16 cellular contexts compared by ENCODE assay signal in genomic region chrX:74250574-74250973, GRCh38. TPM values are rescaled to one million over a fixed set of nuclear protein-coding genes. Genes with fewer than 3 reads are reported as not detected.
A peak's percentile ranks its signal among the peaks of the same experiment; 100 is the strongest.
DNase-seq lines count a peak whose midpoint lies in the region; ATAC-seq, FAIRE-seq and TF ChIP-seq lines count a peak whose summit lies in the region.
"Had no signal": no experiment of that assay in that cellular context is flagged by ENCODE, and none has a peak within 500 bp of the region (broad histone marks: within the 10 kb centered on the region; RNA-seq: fewer than 3 reads in every experiment).

No MANE protein-coding gene starts in this region.

- H3K27me3 Mint-ChIP-seq in chondrocyte (ENCODE audit: low read depth) = no peaks in the 10 kb centered on the region
- H3K27me3 Mint-ChIP-seq in Caco-2 (ENCODE audit: insufficient read depth, unreplicated experiment) = no peaks in the 10 kb centered on the region
- H3K27me3 Mint-ChIP-seq: naive thymus-derived CD8-positive, alpha-beta T cell had no signal

- CTCF ChIA-PET in HepG2 (lab: Yijun Ruan, JAX; ENCODE audit: low intra/inter-chr PET ratio, low total read pairs) = no interaction called here
- CTCF ChIA-PET in Caco-2 (lab: Charles Lee) = interaction anchor here (0.6 kb wide), 1 partner anchor 16 kb away, joined by 3 read pairs; no protein-coding TSS in a partner anchor

- peak overlapping the region; percentile 22; the same call in 1 of the 2 replicates for H3K9ac ChIP-seq in HepG2 (ENCODE audit: insufficient read depth, low read depth, low read length)

- no peak overlapping the region for H3K4me3 ChIP-seq in HepG2 (replicated peaks in 1 of 3; ENCODE audit: insufficient read depth in 1 of 3, low read depth in 2 of 3, low read length in 3 of 3)
- no peak overlapping the region for H3K4me3 ChIP-seq in right lobe of liver
- H3K4me3 ChIP-seq in muscle layer of duodenum (ENCODE audit: low read depth in 1 of 2, low read length in 2 of 2) = no peak overlapping the region
- H3K4me3 ChIP-seq in Caco-2 (ENCODE audit: low read depth, low read length) = no peak overlapping the region
- H3K4me3 ChIP-seq: Peyer's patch had no signal

- ATAC-seq in HepG2 (no peak; the same call in 2 of the 3 replicates), right lobe of liver (no peak), GM21717 (IDR thresholded peaks at IDR 0.05; ENCODE audit: unreplicated experiment) (no peak)
- ATAC-seq: naive thymus-derived CD8-positive, alpha-beta T cell had no signal

- H3K36me3 ChIP-seq in HepG2 (replicated peaks in 1 of 2; ENCODE audit: control insufficient read depth in 1 of 2, insufficient read depth in 2 of 2, low read length in 2 of 2) (0 out of 5 replicates have a peak, but pooled peaks cover 0 to 5% of the 10 kb centered on the region in 2 experiments), right lobe of liver (no peaks in the 10 kb centered on the region), muscle layer of duodenum (ENCODE audit: control insufficient read depth in 1 of 2, insufficient read depth in 2 of 2, low read length in 2 of 2) (no peaks in the 10 kb centered on the region), Caco-2 (ENCODE audit: control insufficient read depth, insufficient read depth, low read length) (no peaks in the 10 kb centered on the region; the same call in 1 of the 2 replicates)
- H3K36me3 ChIP-seq: Peyer's patch had no signal

- DNase-seq in HepG2 (ENCODE audit: low spot score) = no peak
- no peak for DNase-seq in right lobe of liver
- DNase-seq in chondrocyte (ENCODE audit: low spot score) = no peak
- no peak for DNase-seq in head of caudate nucleus
- DNase-seq in NCI-H2227 (lab: John Stamatoyannopoulos, UW; ENCODE audit: unreplicated experiment) = no peak
- DNase-seq in Caco-2 = no peak
- DNase-seq: activated CD4-positive, alpha-beta T cell treated with anti-CD3 and anti-CD28 coated beads, Interleukin-2, amount 50 U/mL, for 48 hours; central memory CD4-positive, alpha-beta T cell; naive thymus-derived CD8-positive, alpha-beta T cell; NCI-H1105 treated with DMSO at 0.1 percent for 48 hours; Peyer's patch had no signal

- H3K9me3 Mint-ChIP-seq in chondrocyte (ENCODE audit: low read depth) (no peaks in the 10 kb centered on the region), Caco-2 (ENCODE audit: unreplicated experiment) (no peaks in the 10 kb centered on the region)
- H3K9me3 Mint-ChIP-seq: naive thymus-derived CD8-positive, alpha-beta T cell had no signal

- H3K27ac Mint-ChIP-seq in chondrocyte (ENCODE audit: unreplicated experiment) = peak overlapping the region; percentile 82
- H3K27ac Mint-ChIP-seq in Caco-2 (ENCODE audit: unreplicated experiment) = no peak overlapping the region

- H3K9me3 ChIP-seq in HepG2 (ENCODE audit: low read length) = no peaks in the 10 kb centered on the region
- no peaks in the 10 kb centered on the region for H3K9me3 ChIP-seq in right lobe of liver
- H3K9me3 ChIP-seq in muscle layer of duodenum (ENCODE audit: control insufficient read depth in 1 of 2, low read length in 2 of 2) = no peaks in the 10 kb centered on the region
- H3K9me3 ChIP-seq in Caco-2 = no peaks in the 10 kb centered on the region
- H3K9me3 ChIP-seq: Peyer's patch had no signal

- in situ Hi-C loops in HepG2 (cut with HindIII; ENCODE audit: extremely low pct_ligation_motif_present, low pct_unique_long_range_greater_than_20kb) = no loop called here

- H3K4me1 ChIP-seq in HepG2 (ENCODE audit: insufficient read depth, low read length) = peaks cover 40% of the 10 kb centered on the region
- H3K4me1 ChIP-seq in right lobe of liver = peaks cover 0 to 17% (median 3%) of the 10 kb centered on the region in 4 donors
- H3K4me1 ChIP-seq in muscle layer of duodenum (ENCODE audit: control insufficient read depth in 1 of 2, insufficient read depth in 2 of 2, low read length in 2 of 2) = peaks cover 0 to 13% of the 10 kb centered on the region in 2 donors
- H3K4me1 ChIP-seq in Caco-2 = peaks cover 7% of the 10 kb centered on the region; the same call in 1 of the 2 replicates

- no peak for FAIRE-seq in HepG2 (lab: Jason Lieb, UNC)

- TF ChIP-seq RAD21 in HepG2 (CRISPR knock-in tag; IDR thresholded peaks at IDR 0.05) = no peak

- no TSS peak for BruUV-seq in HepG2 (replicated peaks; lab: Mats Ljungman, UMichigan)
- no TSS peak for BruUV-seq in Caco-2 (replicated peaks; lab: Mats Ljungman, UMichigan)

- H3K4me3 Mint-ChIP-seq in chondrocyte (ENCODE audit: unreplicated experiment) = no peak overlapping the region
- no peak overlapping the region for H3K4me3 Mint-ChIP-seq in Caco-2 (ENCODE audit: unreplicated experiment)
- H3K4me3 Mint-ChIP-seq: naive thymus-derived CD8-positive, alpha-beta T cell had no signal

- H3K4me1 Mint-ChIP-seq in chondrocyte (ENCODE audit: low read depth) (peaks cover 42% of the 10 kb centered on the region), Caco-2 (ENCODE audit: low read depth, unreplicated experiment) (peaks cover 9% of the 10 kb centered on the region)

- TF ChIP-seq CTCF in HepG2 (CRISPR knock-in tag; IDR thresholded peaks at IDR 0.05) (no peak), right lobe of liver (IDR thresholded peaks at IDR 0.05) (no peak), chondrocyte (IDR thresholded peaks at IDR 0.05) (no peak), Caco-2 (IDR thresholded peaks at IDR 0.05; ENCODE audit: insufficient read depth in 1 of 2, low read depth in 1 of 2, low read length in 1 of 2, severe bottlenecking in 1 of 2, unreplicated experiment in 1 of 2) (no peak)

- POLR2A ChIA-PET in HepG2 (lab: Yijun Ruan, JAX) = interaction anchor here (1.1 to 2.1 kb wide), 4 partner anchors 8 to 42 kb away, joined by 3 to 20 read pairs (median 10); no protein-coding TSS in a partner anchor
- POLR2A ChIA-PET in Caco-2 (lab: Charles Lee) = no interaction called here

- intact Hi-C loops in HepG2 (cut with micrococcal nuclease; ENCODE audit: unreplicated experiment) = no loop called here
- intact Hi-C loops in right lobe of liver (cut with DNase I) = no loop called here
- intact Hi-C loops in head of caudate nucleus (cut with DNase I) = no loop called here
- intact Hi-C loops in Caco-2 (cut with micrococcal nuclease; ENCODE audit: unreplicated experiment) = loop anchor here (5.0 kb wide), 1 partner anchor 92 kb away; no protein-coding TSS in a partner anchor

- 71% methylated on average over 2 of the region's 2 CpGs for WGBS in HepG2 (ENCODE audit: low lambda C conversion rate)
- 53% methylated on average over 2 of the region's 2 CpGs for WGBS in right lobe of liver (ENCODE audit: insufficient coverage, low coverage, low lambda C conversion rate, missing lambda C conversion rate)

- H3K36me3 Mint-ChIP-seq in chondrocyte (ENCODE audit: low read depth) (peaks cover 9% of the 10 kb centered on the region), Caco-2 (ENCODE audit: insufficient read depth, unreplicated experiment) (peaks cover 13% of the 10 kb centered on the region)

- H3K4me2 ChIP-seq in HepG2 (ENCODE audit: low read depth, low read length) = 0 out of 2 replicates have a peak overlapping the region, but pooled peaks have one; percentile 23

- no peaks in the 10 kb centered on the region for H4K20me1 ChIP-seq in HepG2 (ENCODE audit: insufficient read depth, low read length)

- H3K79me2 ChIP-seq in HepG2 (ENCODE audit: insufficient read depth, low read length) = no peaks in the 10 kb centered on the region

- H3K27me3 ChIP-seq in HepG2 (ENCODE audit: control insufficient read depth in 1 of 2, insufficient read depth in 2 of 2, low read length in 2 of 2) (no peaks in the 10 kb centered on the region), right lobe of liver (no peaks in the 10 kb centered on the region), muscle layer of duodenum (ENCODE audit: low read depth, low read length) (no peaks in the 10 kb centered on the region), Caco-2 (replicated peaks; ENCODE audit: control insufficient read depth, insufficient read depth, low read length) (no peaks in the 10 kb centered on the region)
- H3K27me3 ChIP-seq: Peyer's patch had no signal

- H2AFZ ChIP-seq in HepG2 (ENCODE audit: low read length) = no peak overlapping the region

- TF ChIP-seq POLR2A in HepG2 (IDR thresholded peaks at IDR 0.05; ENCODE audit: insufficient read depth in 1 of 2, low read depth in 2 of 2, low read length in 2 of 2) (no peak), right lobe of liver (IDR thresholded peaks at IDR 0.05) (no peak)

- TF ChIP-seq EP300 in HepG2 (IDR thresholded peaks at IDR 0.05; ENCODE audit: low read depth in 2 of 2, low read length in 2 of 2) (no peak), HepG2 (CRISPR knock-in tag; IDR thresholded peaks at IDR 0.05; ENCODE audit: borderline replicate concordance) (no peak)

- H3K27ac ChIP-seq in HepG2 (ENCODE audit: extremely low read length, insufficient read depth, low read length) (peak overlapping the region; percentile 83), right lobe of liver (peak overlapping the region in 1 of 3 donors; percentile 61), muscle layer of duodenum (ENCODE audit: low read length) (peak overlapping the region; percentile 45)

TF ChIP-seq in HepG2, 621 proteins besides CTCF, POLR2A, EP300 and RAD21 (continues in another document):
- TF ChIP-seq CBX1 (IDR thresholded peaks at IDR 0.05; ENCODE audit: low read depth) (no peak), ZNF121 (CRISPR knock-in tag; IDR thresholded peaks at IDR 0.05) (peak; percentile 88)

RNA-seq across cellular contexts. Expression of gene ZCCHC13, which starts 53.4 kb away (rescaled TPM):
- total RNA-seq in HepG2 (2016; rRNA removed; fragmentation: Illumina TruSeq; extraction: Trizol) (not detected in 2 replicates), right lobe of liver (not detected), chondrocyte (not detected in 3 replicates), Caco-2 (2022) (not detected in 2 replicates)
- not detected in 2 replicates for total RNA-seq in HepG2 (2016; cell fraction: cytosol; rRNA removed; fragmentation: Illumina TruSeq; extraction: Trizol; ENCODE audit: low read depth)
- not detected in 2 replicates for total RNA-seq in HepG2 (2016; cell fraction: insoluble cytoplasmic fraction; rRNA removed; fragmentation: Illumina TruSeq; extraction: Trizol)
- not detected in 2 replicates for total RNA-seq in HepG2 (2016; cell fraction: membrane; rRNA removed; fragmentation: Illumina TruSeq; extraction: Trizol)
- not detected in 2 replicates for total RNA-seq in HepG2 (2016; cell fraction: nucleus; rRNA removed; fragmentation: Illumina TruSeq; extraction: Trizol)
- polyA plus RNA-seq in HepG2 (2011; rRNA removed) = not detected in 2 replicates
- not detected in 2 replicates for polyA plus RNA-seq in HepG2 (2011; cell fraction: cytosol; rRNA removed)
- polyA plus RNA-seq in HepG2 (2011; cell fraction: nucleus; rRNA removed) = not detected in 2 replicates
- not detected in 2 replicates for polyA plus RNA-seq in HepG2 (2012)
- not detected in 2 replicates for polyA plus RNA-seq in HepG2 (2016; cell fraction: cytosol; fragmentation: Illumina TruSeq; extraction: Trizol; ENCODE audit: low read depth)
- polyA plus RNA-seq in HepG2 (2016; cell fraction: insoluble cytoplasmic fraction; fragmentation: Illumina TruSeq; extraction: Trizol; ENCODE audit: low read depth) = not detected in 2 replicates
- polyA plus RNA-seq in HepG2 (2016; cell fraction: membrane; fragmentation: Illumina TruSeq; extraction: Trizol; ENCODE audit: low read depth) = not detected in 2 replicates
- polyA plus RNA-seq in HepG2 (2016; cell fraction: nucleus; fragmentation: Illumina TruSeq; extraction: Trizol; ENCODE audit: insufficient read depth, low read depth) = not detected in 2 replicates
- polyA minus RNA-seq in HepG2 (2011; rRNA and poly(A)+ RNA removed; ENCODE audit: low replicate concordance) = not detected in 2 replicates
- not detected in 2 replicates for polyA minus RNA-seq in HepG2 (2011; cell fraction: cytosol; rRNA and poly(A)+ RNA removed)
- polyA minus RNA-seq in HepG2 (2011; cell fraction: nucleus; rRNA and poly(A)+ RNA removed) = not detected in 2 replicates
- total RNA-seq: H7; HT1080; naive thymus-derived CD8-positive, alpha-beta T cell; Peyer's patch had no signal
- polyA plus RNA-seq: naive thymus-derived CD8-positive, alpha-beta T cell; thymus had no signal
